Comparison of ENCODE assay signal across 8 cellular contexts in the genomic region with DNA sequence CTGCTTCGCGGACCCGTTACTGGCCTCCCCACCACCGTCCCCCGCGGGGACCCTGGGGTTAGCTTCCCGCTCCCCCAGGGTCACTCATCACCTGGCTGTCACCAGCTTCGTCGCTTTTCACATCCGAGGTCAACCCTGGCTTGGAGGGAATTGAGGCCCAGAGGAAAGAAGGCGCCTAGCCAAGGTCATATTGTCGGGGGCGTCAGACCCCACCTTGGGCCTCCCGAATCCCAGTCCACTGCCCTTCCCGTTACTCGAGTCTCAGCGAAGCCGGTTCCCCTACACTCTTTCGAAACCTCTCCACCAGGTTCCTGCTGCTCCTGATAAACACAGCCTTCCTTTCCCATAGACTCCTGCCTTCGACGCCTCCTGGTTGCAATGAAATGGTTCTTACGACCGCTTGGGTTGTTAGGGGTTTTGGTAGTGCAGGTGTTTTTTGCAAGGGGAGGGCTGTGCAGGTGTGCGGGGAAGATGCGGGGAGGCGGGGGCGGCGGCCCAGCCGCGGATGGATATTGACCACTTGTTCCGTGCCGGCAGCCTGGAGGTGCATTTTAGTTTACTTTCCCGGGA. TPM values are rescaled to one million over a fixed set of nuclear protein-coding genes. Genes with fewer than 3 reads are reported as not detected.
DNase-seq lines count a peak whose midpoint lies in the region; ATAC-seq and TF ChIP-seq lines count a peak whose summit lies in the region.

No MANE protein-coding gene starts in this region.

- no peak for ATAC-seq in memory B cell (ENCODE audit: low read depth)
- no peak for ATAC-seq in HG02623 (IDR thresholded peaks at IDR 0.05; ENCODE audit: unreplicated experiment)

- no peak for TF ChIP-seq POLR2A in uterus (IDR thresholded peaks at IDR 0.05)

- H3K4me1 ChIP-seq in uterus: no peaks in the 10 kb centered on the region

- H3K27me3 ChIP-seq in uterus: no peaks in the 10 kb centered on the region

- H3K9me3 ChIP-seq in uterus: no peaks in the 10 kb centered on the region

- H3K36me3 ChIP-seq in uterus: no peaks in the 10 kb centered on the region

- H3K27me3 Mint-ChIP-seq in memory B cell: no peaks in the 10 kb centered on the region

- H3K4me3 ChIP-seq in cardiac fibroblast (replicated peaks in 1 of 2; ENCODE audit: low read depth in 2 of 2, low read length in 2 of 2) (peak overlapping the region; percentile 91 to 94), uterus (peak overlapping the region; percentile 62 to 64)

- DNase-seq in SIG-M5 treated with dmso at 0.1 percent for 504 hours (lab: John Stamatoyannopoulos, UW; ENCODE audit: unreplicated experiment) (peak; percentile 11), SIG-M5 (lab: John Stamatoyannopoulos, UW) (no peak), NCI-H146 (lab: John Stamatoyannopoulos, UW) (peak; percentile 42), cardiac fibroblast (ENCODE audit: low read depth in 2 of 2) (peak; percentile 24 to 41), memory B cell (ENCODE audit: low spot score in 2 of 2) (no peak), uterus (no peak)
- DNase-seq in stimulated activated CD4-positive, alpha-beta T cell treated with anti-CD3 and anti-CD28 coated beads, Interleukin-4, amount 100 ng/mL, for 4 hours: no peak

- TF ChIP-seq CTCF in cardiac fibroblast (IDR thresholded peaks at IDR 0.05; ENCODE audit: low read depth, low read length): no peak
- TF ChIP-seq CTCF in uterus (IDR thresholded peaks at IDR 0.05): no peak

- H3K4me3 Mint-ChIP-seq in memory B cell: peak overlapping the region; percentile 95

- no peaks in the 10 kb centered on the region for H3K9me3 Mint-ChIP-seq in memory B cell

- H3K36me3 Mint-ChIP-seq in memory B cell: peaks cover 2% of the 10 kb centered on the region

- intact Hi-C loops in uterus (cut with DNase I; ENCODE audit: low total_unique reads): no loop called here

- peak overlapping the region; percentile 60 to 70 for H3K27ac ChIP-seq in uterus

- peak overlapping the region; percentile 76 for H3K27ac Mint-ChIP-seq in memory B cell

- peaks cover 27% of the 10 kb centered on the region for H3K4me1 Mint-ChIP-seq in memory B cell

RNA-seq across cellular contexts. Expression of gene NAA40, which starts 0.6 kb away (rescaled TPM):
- total RNA-seq in uterus: 10 to 100 TPM in 2 of 4 donors, 1 to 10 TPM in 2; 2.1 to 17.8 (median 9.2) TPM

RNA-seq across cellular contexts. Expression of gene RCOR2, which starts 22.5 kb away (rescaled TPM):
- total RNA-seq in uterus: 10 to 100 TPM in 1 of 4 donors, 1 to 10 TPM in 1, not detected in 2; 5.8 to 11.8 TPM

RNA-seq across cellular contexts. Expression of gene COX8A, which starts 35.0 kb away (rescaled TPM):
- total RNA-seq in uterus: 100 to 1,000 TPM in 3 of 4 donors, 10 to 100 TPM in 1; 41.0 to 359 (median 139) TPM

RNA-seq across cellular contexts. Expression of gene OTUB1, which starts 46.8 kb away (rescaled TPM):
- 10 to 100 TPM; 29.5 to 54.6 (median 45.8) TPM for total RNA-seq in uterus

Comparison
In these comparisons a context has a peak if more than half of its experiments do, and no peak if none do; other contexts are left out.
1. DNase-seq: peak in SIG-M5 treated with dmso at 0.1 percent for 504 hours (single experiment), NCI-H146 (single experiment) and cardiac fibroblast (2 of 2); none in SIG-M5 (single experiment), memory B cell (0 of 2), uterus (0 of 2) and stimulated activated CD4-positive, alpha-beta T cell treated with anti-CD3 and anti-CD28 coated beads, Interleukin-4, amount 100 ng/mL, for 4 hours (0 of 2).